Comparison of ENCODE assay signal across 19 cellular contexts in the genomic region with DNA sequence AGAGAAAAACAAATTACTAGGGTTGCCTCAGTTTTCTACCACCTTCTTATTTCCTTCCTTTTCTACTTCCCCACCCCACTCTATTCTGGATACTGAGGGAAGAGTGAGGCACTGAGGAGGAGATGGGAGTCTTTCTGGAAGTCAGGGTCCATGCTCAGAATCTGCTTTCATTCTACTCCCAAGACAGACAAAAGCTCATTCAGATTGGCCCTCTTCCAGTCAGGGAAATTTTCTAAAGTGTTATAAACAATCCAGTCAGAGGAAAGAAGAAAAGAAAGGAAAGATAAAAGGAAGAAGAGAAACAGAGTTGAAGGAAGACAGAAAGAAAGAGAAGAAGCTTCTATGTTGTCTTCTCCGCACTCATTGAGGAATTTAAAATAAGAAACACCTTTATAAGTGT.
A peak's percentile ranks its signal among the peaks of the same experiment; 100 is the strongest.
DNase-seq lines count a peak whose midpoint lies in the region; ATAC-seq, FAIRE-seq and TF ChIP-seq lines count a peak whose summit lies in the region.
"Had no signal": no experiment of that assay in that cellular context is flagged by ENCODE, and none has a peak within 500 bp of the region (broad histone marks: within the 10 kb centered on the region; RNA-seq: fewer than 3 reads in every experiment).

No MANE protein-coding gene starts in this region.

- ATAC-seq in HG02840 (IDR thresholded peaks at IDR 0.05; ENCODE audit: low FRiP score, unreplicated experiment), result no peak
- ATAC-seq in GM19395 (IDR thresholded peaks at IDR 0.05; ENCODE audit: unreplicated experiment), result no peak
- ATAC-seq in HepG2, result no peak
- ATAC-seq: naive thymus-derived CD8-positive, alpha-beta T cell had no signal

- TF ChIP-seq EP300 in HepG2 (IDR thresholded peaks at IDR 0.05; ENCODE audit: low read depth in 2 of 2, low read length in 2 of 2), result no peak
- no peak for TF ChIP-seq EP300 in HepG2 (CRISPR knock-in tag; IDR thresholded peaks at IDR 0.05; ENCODE audit: borderline replicate concordance)

- no peaks in the 10 kb centered on the region for H3K79me2 ChIP-seq in HepG2 (ENCODE audit: insufficient read depth, low read length)

- H3K9me3 ChIP-seq in HepG2 (ENCODE audit: low read length), result peaks cover 6% of the 10 kb centered on the region
- H3K9me3 ChIP-seq: testis had no signal

- H3K27ac ChIP-seq in HepG2 (ENCODE audit: extremely low read length, insufficient read depth, low read length), result no peak overlapping the region
- H3K27ac ChIP-seq: spleen, testis had no signal

- peak overlapping the region in 2 of 6 donors; percentile 31 to 43 for H3K27ac Mint-ChIP-seq in immature natural killer cell

- TF ChIP-seq CTCF in HepG2 (CRISPR knock-in tag; IDR thresholded peaks at IDR 0.05), result no peak

- H3K9me3 Mint-ChIP-seq in immature natural killer cell, result peaks cover 2 to 19% (median 9%) of the 10 kb centered on the region in 6 donors

- H3K4me3 ChIP-seq in HepG2 (replicated peaks in 1 of 3; ENCODE audit: insufficient read depth in 1 of 3, low read depth in 2 of 3, low read length in 3 of 3), result no peak overlapping the region
- H3K4me3 ChIP-seq: ascending aorta, dorsolateral prefrontal cortex, spleen, testis had no signal

- intact Hi-C loops in HepG2 (cut with micrococcal nuclease; ENCODE audit: unreplicated experiment), result no loop called here

- peaks cover 0 to 18% of the 10 kb centered on the region in 2 experiments; a peak in 3 of 5 replicates for H3K36me3 ChIP-seq in HepG2 (replicated peaks in 1 of 2; ENCODE audit: control insufficient read depth in 1 of 2, insufficient read depth in 2 of 2, low read length in 2 of 2)

- 95% methylated on average over 1 of the region's 1 CpG for WGBS in HepG2 (ENCODE audit: low lambda C conversion rate)

- CTCF ChIA-PET in HepG2 (lab: Yijun Ruan, JAX; ENCODE audit: low intra/inter-chr PET ratio, low total read pairs), result no interaction called here

- peaks cover 0 to 2% (median 0%) of the 10 kb centered on the region in 3 donors for H3K27me3 Mint-ChIP-seq in immature natural killer cell (ENCODE audit: low read depth in 3 of 3)
- H3K27me3 Mint-ChIP-seq: naive thymus-derived CD8-positive, alpha-beta T cell had no signal

- no peak overlapping the region for H2AFZ ChIP-seq in HepG2 (ENCODE audit: low read length)

- H3K27me3 ChIP-seq in HepG2 (ENCODE audit: control insufficient read depth in 1 of 2, insufficient read depth in 2 of 2, low read length in 2 of 2), result no peaks in the 10 kb centered on the region
- H3K27me3 ChIP-seq: ascending aorta, dorsolateral prefrontal cortex, spleen, testis had no signal

- POLR2A ChIA-PET in HepG2 (lab: Yijun Ruan, JAX), result no interaction called here

- H4K20me1 ChIP-seq in HepG2 (ENCODE audit: insufficient read depth, low read length), result no peaks in the 10 kb centered on the region

- DNase-seq in EH (ENCODE audit: low read depth) (peak; percentile 40), M059J (ENCODE audit: low read depth) (peak; percentile 15), cerebellar cortex (ENCODE audit: low spot score) (peak; percentile 10), myocyte (ENCODE audit: low read depth) (peak; percentile 24), immature natural killer cell (no peak), HepG2 (ENCODE audit: low spot score) (no peak)
- DNase-seq: activated CD4-positive, CD25-positive, alpha-beta regulatory T cell treated with anti-CD3 and anti-CD28 coated beads, Interleukin-2, amount 50 U/mL, for 72 hours; activated effector memory CD4-positive, alpha-beta T cell treated with Interleukin-2 at 50 U/mL for 16 hours; DMS 273 treated with DMSO at 0.1 percent for 48 hours; dorsolateral prefrontal cortex; naive thymus-derived CD8-positive, alpha-beta T cell; NCI-H1436 treated with DMSO at 0.1 percent for 48 hours; spleen; stimulated activated CD8-positive, alpha-beta memory T cell treated with anti-CD3 and anti-CD28 coated beads, Interleukin-4, amount 100 ng/mL, for 48 hours; testis had no signal

- H3K36me3 Mint-ChIP-seq in immature natural killer cell, result peaks cover 32 to 43% (median 37%) of the 10 kb centered on the region in 3 donors

- FAIRE-seq in HepG2 (lab: Jason Lieb, UNC), result no peak
- FAIRE-seq: keratinocyte had no signal

- in situ Hi-C loops in HepG2 (cut with HindIII; ENCODE audit: extremely low pct_ligation_motif_present, low pct_unique_long_range_greater_than_20kb), result no loop called here

- no peak for TF ChIP-seq POLR2A in HepG2 (IDR thresholded peaks at IDR 0.05; ENCODE audit: insufficient read depth in 1 of 2, low read depth in 2 of 2, low read length in 2 of 2)

- no peak for TF ChIP-seq RAD21 in HepG2 (CRISPR knock-in tag; IDR thresholded peaks at IDR 0.05)

- H3K4me3 Mint-ChIP-seq in immature natural killer cell, result no peak overlapping the region
- H3K4me3 Mint-ChIP-seq: naive thymus-derived CD8-positive, alpha-beta T cell had no signal

- no peak overlapping the region for H3K9ac ChIP-seq in HepG2 (ENCODE audit: insufficient read depth, low read depth, low read length)

- no TSS peak for BruUV-seq in HepG2 (replicated peaks; lab: Mats Ljungman, UMichigan)

- no peaks in the 10 kb centered on the region for H3K4me1 ChIP-seq in HepG2 (ENCODE audit: insufficient read depth, low read length)
- H3K4me1 ChIP-seq: testis had no signal

- H3K4me1 Mint-ChIP-seq in immature natural killer cell, result peaks cover 8 to 28% of the 10 kb centered on the region in 2 donors

- H3K4me2 ChIP-seq in HepG2 (ENCODE audit: low read depth, low read length), result no peak overlapping the region

TF ChIP-seq in HepG2, 621 proteins besides CTCF, POLR2A, EP300 and RAD21 (continues in another document):
- TF ChIP-seq GTF2F1 (IDR thresholded peaks at IDR 0.05; ENCODE audit: low read length) (no peak), ARNTL (CRISPR knock-in tag; IDR thresholded peaks at IDR 0.05) (no peak), ZNF232 (CRISPR knock-in tag; IDR thresholded peaks at IDR 0.05; ENCODE audit: borderline replicate concordance) (no peak), NAIF1 (CRISPR knock-in tag; IDR thresholded peaks at IDR 0.05; ENCODE audit: borderline replicate concordance) (no peak), GFI1 (CRISPR knock-in tag; IDR thresholded peaks at IDR 0.05; ENCODE audit: borderline replicate concordance) (no peak), SRF (IDR thresholded peaks at IDR 0.05; ENCODE audit: low read depth, low read length) (no peak), ELK4 (CRISPR knock-in tag; IDR thresholded peaks at IDR 0.05; ENCODE audit: borderline replicate concordance) (no peak), NFE2 (CRISPR knock-in tag; IDR thresholded peaks at IDR 0.05) (no peak), ZNF629 (CRISPR knock-in tag; conservative IDR thresholded peaks at IDR 0.05) (no peak), ZNF619 (CRISPR knock-in tag; IDR thresholded peaks at IDR 0.05) (no peak), GRHL1 (CRISPR knock-in tag; conservative IDR thresholded peaks at IDR 0.05) (no peak)
- TF ChIP-seq, protein P1, sequence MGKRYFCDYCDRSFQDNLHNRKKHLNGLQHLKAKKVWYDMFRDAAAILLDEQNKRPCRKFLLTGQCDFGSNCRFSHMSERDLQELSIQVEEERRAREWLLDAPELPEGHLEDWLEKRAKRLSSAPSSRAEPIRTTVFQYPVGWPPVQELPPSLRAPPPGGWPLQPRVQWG (CRISPR knock-in tag; IDR thresholded peaks at IDR 0.05; ENCODE audit: borderline replicate concordance, low read depth), result no peak

Comparison
In these comparisons a context has a peak if more than half of its experiments do, and no peak if none do; other contexts are left out.
1. DNase-seq: peak in EH (single experiment), M059J (single experiment), cerebellar cortex (single experiment) and myocyte (single experiment); none in immature natural killer cell (0 of 3) and HepG2 (single experiment).